ENCODE assay signal across 24 cellular contexts in genomic region chr4:185878633-185879032, GRCh38.
"Had no signal": no experiment of that assay in that cellular context is flagged by ENCODE, and none has a peak within 500 bp of the region (broad histone marks: within the 10 kb centered on the region; RNA-seq: fewer than 3 reads in every experiment).

No MANE protein-coding gene starts in this region.

- H3K4me1 ChIP-seq: colonic mucosa, prostate gland, sigmoid colon, testis, tibial nerve, upper lobe of right lung, vagina had no signal

- H3K36me3 Mint-ChIP-seq: naive thymus-derived CD4-positive, alpha-beta T cell; stimulated activated naive B cell treated with anti-CD40 and anti-IgM and Interleukin-4, amounts not matched to agents 10 μg/mL and 1 μg/mL and 100 μg/mL, for 72 hours had no signal

- ATAC-seq: foreskin keratinocyte; naive thymus-derived CD4-positive, alpha-beta T cell; pancreas; stimulated activated naive B cell treated with anti-CD40 and anti-IgM and Interleukin-4, amounts not matched to agents 10 μg/mL and 1 μg/mL and 100 μg/mL, for 72 hours; stimulated activated naive CD8-positive, alpha-beta T cell treated with anti-CD3 and anti-CD28 coated beads, Interleukin-15, amount 100 ng/mL, for 72 hours; upper lobe of right lung had no signal

- DNase-seq: colonic mucosa; effector CD4-positive, alpha-beta T cell; endodermal cell; erythroblast; foreskin keratinocyte; head of caudate nucleus; hypothalamus; islet precursor cell; left cardiac atrium; naive thymus-derived CD4-positive, alpha-beta T cell; occipital lobe; pancreas; retina; sigmoid colon; stimulated activated CD4-positive, alpha-beta T cell treated with anti-CD3 and anti-CD28 coated beads, Interleukin-2, amount 100 ng/mL, for 24 hours; stimulated activated CD4-positive, alpha-beta T cell treated with anti-CD3 and anti-CD28 coated beads, Interleukin-4, amount 100 ng/mL, for 4 hours; stimulated activated naive B cell treated with anti-CD40 and anti-IgM and Interleukin-4, amounts not matched to agents 10 μg/mL and 1 μg/mL and 100 μg/mL, for 72 hours; stimulated activated naive CD8-positive, alpha-beta T cell treated with anti-CD3 and anti-CD28 coated beads, Interleukin-15, amount 100 ng/mL, for 72 hours; testis; upper lobe of right lung had no signal

- H3K27me3 ChIP-seq: colonic mucosa, foreskin keratinocyte, pancreas, sigmoid colon, testis, tibial nerve, upper lobe of right lung, vagina had no signal

- H3K27me3 Mint-ChIP-seq: stimulated activated naive B cell treated with anti-CD40 and anti-IgM and Interleukin-4, amounts not matched to agents 10 μg/mL and 1 μg/mL and 100 μg/mL, for 72 hours; stimulated activated naive CD8-positive, alpha-beta T cell treated with anti-CD3 and anti-CD28 coated beads, Interleukin-15, amount 100 ng/mL, for 72 hours had no signal

- H3K36me3 ChIP-seq: colonic mucosa, pancreas, prostate gland, sigmoid colon, tibial nerve, upper lobe of right lung, vagina had no signal

- H3K4me3 Mint-ChIP-seq: endodermal cell; naive thymus-derived CD4-positive, alpha-beta T cell; stimulated activated naive B cell treated with anti-CD40 and anti-IgM and Interleukin-4, amounts not matched to agents 10 μg/mL and 1 μg/mL and 100 μg/mL, for 72 hours; stimulated activated naive CD8-positive, alpha-beta T cell treated with anti-CD3 and anti-CD28 coated beads, Interleukin-15, amount 100 ng/mL, for 72 hours had no signal

- H3K4me3 ChIP-seq: colonic mucosa, pancreas, prostate gland, sigmoid colon, skin epidermis, testis, tibial nerve, upper lobe of right lung, vagina had no signal

- H3K9me3 Mint-ChIP-seq: endodermal cell had no signal

- H3K9me3 ChIP-seq: colonic mucosa, pancreas, prostate gland, testis, upper lobe of right lung, vagina had no signal

- H3K4me1 Mint-ChIP-seq: naive thymus-derived CD4-positive, alpha-beta T cell; stimulated activated naive B cell treated with anti-CD40 and anti-IgM and Interleukin-4, amounts not matched to agents 10 μg/mL and 1 μg/mL and 100 μg/mL, for 72 hours; stimulated activated naive CD8-positive, alpha-beta T cell treated with anti-CD3 and anti-CD28 coated beads, Interleukin-15, amount 100 ng/mL, for 72 hours had no signal

- H3K27ac Mint-ChIP-seq: endodermal cell; naive thymus-derived CD4-positive, alpha-beta T cell; stimulated activated naive B cell treated with anti-CD40 and anti-IgM and Interleukin-4, amounts not matched to agents 10 μg/mL and 1 μg/mL and 100 μg/mL, for 72 hours; stimulated activated naive CD8-positive, alpha-beta T cell treated with anti-CD3 and anti-CD28 coated beads, Interleukin-15, amount 100 ng/mL, for 72 hours had no signal

- H3K27ac ChIP-seq: colonic mucosa, foreskin keratinocyte, pancreas, prostate gland, sigmoid colon, skin epidermis, testis, tibial nerve, upper lobe of right lung, vagina had no signal
